Comparison of ENCODE assay signal across 25 cellular contexts in the genomic region with DNA sequence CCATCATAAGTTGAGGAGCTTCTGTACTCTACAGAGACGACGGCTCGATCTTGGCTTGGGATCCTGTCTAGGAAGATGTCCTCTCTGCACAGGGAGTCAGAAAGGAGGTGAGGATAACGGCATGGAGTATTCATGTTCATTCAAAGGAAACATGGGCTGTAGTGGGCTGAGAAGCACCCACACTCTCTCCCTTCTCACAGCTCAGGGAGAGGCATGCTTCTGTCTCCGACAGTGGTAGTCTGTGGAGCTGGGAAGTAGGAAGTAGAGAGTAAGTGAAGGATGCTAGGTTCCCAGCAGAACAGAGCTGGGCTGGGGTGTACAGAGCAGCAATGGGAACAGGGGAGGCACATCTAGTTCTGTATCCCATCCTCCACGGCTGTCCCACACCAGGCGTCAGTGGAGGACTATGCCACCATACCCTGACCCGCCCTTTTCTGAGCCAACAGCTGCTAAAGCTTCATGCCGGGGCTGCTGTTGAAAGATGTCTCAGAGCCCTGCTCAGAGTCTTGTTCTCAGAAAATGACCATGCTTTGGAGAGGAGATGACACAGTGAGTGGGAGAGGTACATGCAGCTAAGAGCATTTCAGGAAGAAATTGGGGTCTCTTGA.
DNase-seq lines count a peak whose midpoint lies in the region; ATAC-seq, FAIRE-seq and TF ChIP-seq lines count a peak whose summit lies in the region.
"Had no signal": no experiment of that assay in that cellular context is flagged by ENCODE, and none has a peak within 500 bp of the region (broad histone marks: within the 10 kb centered on the region; RNA-seq: fewer than 3 reads in every experiment).

No MANE protein-coding gene starts in this region.

- TF ChIP-seq CTCF in dorsolateral prefrontal cortex (IDR thresholded peaks at IDR 0.05 in 54 of 56, conservative IDR thresholded peaks at IDR 0.05 in 2 of 56; ENCODE audit: low read depth in 1 of 56, partially characterized antibody in 56 of 56) = no peak

- no peak for FAIRE-seq in small intestine (lab: Jason Lieb, UNC)
- FAIRE-seq: frontal cortex, G401.6, RCC 7860 had no signal

- H3K27me3 ChIP-seq in dorsolateral prefrontal cortex (no peaks in the 10 kb centered on the region), small intestine (ENCODE audit: control insufficient read depth in 2 of 2, insufficient read depth in 2 of 2, low read length in 2 of 2) (no peaks in the 10 kb centered on the region)
- H3K27me3 ChIP-seq: ascending aorta, BE2C had no signal

- peaks cover 0 to 1% of the 10 kb centered on the region in 2 donors for H3K4me1 ChIP-seq in small intestine (ENCODE audit: control insufficient read depth in 2 of 2, insufficient read depth in 1 of 2, low read depth in 1 of 2, low read length in 1 of 2)
- H3K4me1 ChIP-seq: BE2C, psoas muscle had no signal

- 64 to 76% (median 67%) methylated on average over 9 of the region's 9 CpGs for WGBS in small intestine, 3 donors

- H3K27ac ChIP-seq in dorsolateral prefrontal cortex (peak overlapping the region; percentile 7 to 100 (median 87)), small intestine (ENCODE audit: low read depth in 1 of 2, low read length in 1 of 2) (no peak overlapping the region)
- H3K27ac ChIP-seq: ascending aorta, psoas muscle had no signal

- H3K4me3 ChIP-seq in dorsolateral prefrontal cortex (peak overlapping the region in 17 of 59 donors; percentile 2 to 53 (median 27)), small intestine (ENCODE audit: low read depth in 1 of 2, low read length in 2 of 2) (no peak overlapping the region)
- H3K4me3 ChIP-seq: ascending aorta, psoas muscle, smooth muscle cell had no signal

- DNase-seq in NCI-H1417 (lab: John Stamatoyannopoulos, UW) (peak; percentile 31 to 76 (median 72)), NCI-H1417 treated with DMSO at 0.1 percent for 48 hours (lab: John Stamatoyannopoulos, UW) (no peak), NCI-H1092 (lab: John Stamatoyannopoulos, UW) (peak; percentile 65), dorsolateral prefrontal cortex (peak in 1 of 10 donors; percentile 55), small intestine (peak; percentile 28)
- DNase-seq in activated CD4-positive, CD25-positive, alpha-beta regulatory T cell treated with anti-CD3 and anti-CD28 coated beads, Interleukin-2, amount 50 U/mL, for 72 hours = no peak
- DNase-seq: 8988T; activated CD8-positive, alpha-beta memory T cell treated with anti-CD3 and anti-CD28 coated beads for 24 hours; activated naive CD4-positive, alpha-beta T cell treated with anti-CD3 and anti-CD28 coated beads, Interleukin-2, amount 10 ng/mL, durations not matched to agents 7 days and 5 days; activated T-cell treated with anti-CD3 and anti-CD28 coated beads, Interleukin-2, amount 50 U/mL, for 4 hours; BE2C; Calu3; effector CD8-positive, alpha-beta T cell; NCI-H226; psoas muscle; stimulated activated CD4-positive, alpha-beta T cell treated with anti-CD3 and anti-CD28 coated beads, Interleukin-4, amount 100 ng/mL, for 1 hour had no signal

- H3K9me3 ChIP-seq in small intestine (ENCODE audit: control insufficient read depth, low read depth) = no peaks in the 10 kb centered on the region
- H3K9me3 ChIP-seq: ascending aorta, BE2C, psoas muscle had no signal

- intact Hi-C loops in dorsolateral prefrontal cortex (cut with DNase I) = no loop called here

- H3K36me3 ChIP-seq in small intestine (ENCODE audit: control insufficient read depth in 2 of 2, insufficient read depth in 2 of 2, low read length in 2 of 2) = no peaks in the 10 kb centered on the region
- H3K36me3 ChIP-seq: ascending aorta, BE2C had no signal

- no peak for ATAC-seq in HG02763 (IDR thresholded peaks at IDR 0.05; ENCODE audit: unreplicated experiment)
- no peak for ATAC-seq in GM18517 (IDR thresholded peaks at IDR 0.05; ENCODE audit: unreplicated experiment)
- ATAC-seq: activated CD4-positive, CD25-positive, alpha-beta regulatory T cell treated with anti-CD3 and anti-CD28 coated beads, Interleukin-2, amount 50 U/mL, for 24 hours; activated T-cell treated with anti-CD3 and anti-CD28 coated beads, Interleukin-2, amount 50 U/mL, for 4 hours; esophagus mucosa; psoas muscle had no signal

Comparison
In these comparisons a context has a peak if more than half of its experiments do, and no peak if none do; other contexts are left out.
1. DNase-seq: peak in NCI-H1417 (3 of 3), NCI-H1092 (single experiment) and small intestine (single experiment); none in NCI-H1417 treated with DMSO at 0.1 percent for 48 hours (single experiment) and activated CD4-positive, CD25-positive, alpha-beta regulatory T cell treated with anti-CD3 and anti-CD28 coated beads, Interleukin-2, amount 50 U/mL, for 72 hours (single experiment).
2. H3K27ac ChIP-seq: peak in dorsolateral prefrontal cortex (59 of 59); none in small intestine (0 of 2).